ENCODE assay signal across 8 cellular contexts in genomic region chr22:39501644-39502108, GRCh38. TPM values are rescaled to one million over a fixed set of nuclear protein-coding genes. Genes with fewer than 3 reads are reported as not detected.
DNase-seq lines count a peak whose midpoint lies in the region; TF ChIP-seq lines count a peak whose summit lies in the region.

No MANE protein-coding gene starts in this region.

- no peak for TF ChIP-seq EP300 in stomach (IDR thresholded peaks at IDR 0.05)

- H3K36me3 Mint-ChIP-seq in activated CD4-positive, alpha-beta memory T cell treated with anti-CD3 and anti-CD28 coated beads, Interleukin-2, amount 10 ng/mL, durations not matched to agents 7 days and 5 days (ENCODE audit: low read depth): peaks cover 31% of the 10 kb centered on the region

- no peak overlapping the region for H3K9ac ChIP-seq in iPS-15b (ENCODE audit: low read depth, low read length)

- TF ChIP-seq CTCF in stomach (IDR thresholded peaks at IDR 0.05): no peak

- DNase-seq in NCI-H1694 treated with DMSO at 0.1 percent for 48 hours (lab: John Stamatoyannopoulos, UW) (peak; percentile 36), NCI-H1694 (lab: John Stamatoyannopoulos, UW) (no peak), stomach (no peak), DMS 273 treated with DMSO at 0.1 percent for 48 hours (lab: John Stamatoyannopoulos, UW) (no peak)
- DNase-seq in activated CD4-positive, alpha-beta memory T cell treated with anti-CD3 and anti-CD28 coated beads, Interleukin-2, amount 10 ng/mL, durations not matched to agents 7 days and 5 days: no peak
- no peak for DNase-seq in NK-92 treated with Interleukin-12 subunit alpha and Interleukin-12 subunit beta, amount 100 ng/mL, for 24 hours (lab: John Stamatoyannopoulos, UW)
- DNase-seq in stimulated activated CD4-positive, alpha-beta T cell treated with anti-CD3 and anti-CD28 coated beads, Interleukin-4, amount 100 ng/mL, for 24 hours: no peak

- H3K27ac ChIP-seq in stomach: peak overlapping the region; percentile 80 to 94 (median 90)

- H3K4me3 Mint-ChIP-seq in activated CD4-positive, alpha-beta memory T cell treated with anti-CD3 and anti-CD28 coated beads, Interleukin-2, amount 10 ng/mL, durations not matched to agents 7 days and 5 days: peak overlapping the region; percentile 91

- H3K36me3 ChIP-seq in iPS-15b (ENCODE audit: control insufficient read depth, insufficient read depth, low read length) (peaks cover 21% of the 10 kb centered on the region), stomach (peaks cover 22 to 31% (median 27%) of the 10 kb centered on the region in 4 donors)

- H3K4me3 ChIP-seq in iPS-15b (ENCODE audit: low read depth, low read length) (peak overlapping the region; percentile 92), stomach (peak overlapping the region; percentile 71 to 99 (median 95))

- 19 to 40% (median 28%) methylated on average over 8 to 13 of the region's 13 CpGs for WGBS in stomach, 5 donors

- POLR2A ChIA-PET in activated CD4-positive, alpha-beta memory T cell treated with anti-CD3 and anti-CD28 coated beads, Interleukin-2, amount 10 ng/mL, durations not matched to agents 7 days and 5 days (lab: Charles Lee): interaction anchor here (0.6 to 8.4 kb wide), 9 partner anchors 11 to 542 kb away, joined by 4 to 124 read pairs (median 7); partner anchors contain the start of gene ATF4

- peak overlapping the region; percentile 92 for H3K27ac Mint-ChIP-seq in activated CD4-positive, alpha-beta memory T cell treated with anti-CD3 and anti-CD28 coated beads, Interleukin-2, amount 10 ng/mL, durations not matched to agents 7 days and 5 days

- no peaks in the 10 kb centered on the region for H3K9me3 Mint-ChIP-seq in activated CD4-positive, alpha-beta memory T cell treated with anti-CD3 and anti-CD28 coated beads, Interleukin-2, amount 10 ng/mL, durations not matched to agents 7 days and 5 days

- H3K27me3 Mint-ChIP-seq in activated CD4-positive, alpha-beta memory T cell treated with anti-CD3 and anti-CD28 coated beads, Interleukin-2, amount 10 ng/mL, durations not matched to agents 7 days and 5 days: peaks cover 10% of the 10 kb centered on the region

- H3K4me1 ChIP-seq in iPS-15b (ENCODE audit: control insufficient read depth, insufficient read depth, low read length) (peaks cover 3% of the 10 kb centered on the region), stomach (peaks cover 35 to 70% (median 59%) of the 10 kb centered on the region in 4 donors)

- H3K27me3 ChIP-seq in iPS-15b (ENCODE audit: control insufficient read depth, insufficient read depth, low read length): peaks cover 50% of the 10 kb centered on the region
- no peaks in the 10 kb centered on the region for H3K27me3 ChIP-seq in stomach

- no peak for TF ChIP-seq POLR2A in stomach (IDR thresholded peaks at IDR 0.05)

- intact Hi-C loops in stomach (cut with DNase I; ENCODE audit: low total_unique reads): no loop called here

- H3K4me1 Mint-ChIP-seq in activated CD4-positive, alpha-beta memory T cell treated with anti-CD3 and anti-CD28 coated beads, Interleukin-2, amount 10 ng/mL, durations not matched to agents 7 days and 5 days: peaks cover 39% of the 10 kb centered on the region

- CTCF ChIA-PET in activated CD4-positive, alpha-beta memory T cell treated with anti-CD3 and anti-CD28 coated beads, Interleukin-2, amount 10 ng/mL, durations not matched to agents 7 days and 5 days (lab: Charles Lee): interaction anchor here (0.7 to 5.2 kb wide), 9 partner anchors 8 to 103 kb away, joined by 3 to 45 read pairs (median 7); partner anchors contain the start of genes ATF4, RPS19BP1 and TAB1

- H3K9me3 ChIP-seq in iPS-15b (ENCODE audit: control insufficient read depth, insufficient read depth, low read length) (no peaks in the 10 kb centered on the region), stomach (no peaks in the 10 kb centered on the region)

RNA-seq across cellular contexts. Expression of gene MIEF1, which starts 0.4 kb away (rescaled TPM):
- 10 to 100 TPM; 32.4 to 32.6 TPM for total RNA-seq in activated CD4-positive, alpha-beta memory T cell treated with anti-CD3 and anti-CD28 coated beads, Interleukin-2, amount 10 ng/mL, durations not matched to agents 7 days and 5 days
- total RNA-seq in stomach: 10 to 100 TPM; 15.8 to 47.3 (median 20.0) TPM
- polyA plus RNA-seq in stomach: 1 to 10 TPM; 5.1 to 9.5 (median 8.8) TPM

RNA-seq across cellular contexts. Expression of gene ATF4, which starts 18.7 kb away (rescaled TPM):
- total RNA-seq in activated CD4-positive, alpha-beta memory T cell treated with anti-CD3 and anti-CD28 coated beads, Interleukin-2, amount 10 ng/mL, durations not matched to agents 7 days and 5 days: 100 to 1,000 TPM; 456 to 460 TPM
- total RNA-seq in stomach: 100 to 1,000 TPM; 155 to 438 (median 370) TPM
- polyA plus RNA-seq in stomach: 100 to 1,000 TPM; 592 to 929 (median 872) TPM

RNA-seq across cellular contexts. Expression of gene RPS19BP1, which starts 30.9 kb away (rescaled TPM):
- total RNA-seq in activated CD4-positive, alpha-beta memory T cell treated with anti-CD3 and anti-CD28 coated beads, Interleukin-2, amount 10 ng/mL, durations not matched to agents 7 days and 5 days: 10 to 100 TPM; 54.3 to 60.7 TPM
- total RNA-seq in stomach: 100 to 1,000 TPM in 2 of 5 donors, 10 to 100 TPM in 3; 36.9 to 684 (median 86.5) TPM
- polyA plus RNA-seq in stomach: 100 to 1,000 TPM; 195 to 221 (median 200) TPM

RNA-seq across cellular contexts. Expression of gene MGAT3, which starts 44.9 kb away (rescaled TPM):
- total RNA-seq in activated CD4-positive, alpha-beta memory T cell treated with anti-CD3 and anti-CD28 coated beads, Interleukin-2, amount 10 ng/mL, durations not matched to agents 7 days and 5 days: under 1 TPM; 0.55 to 0.83 TPM
- 10 to 100 TPM in 1 of 5 donors, 1 to 10 TPM in 3, under 1 TPM in 1; 0.89 to 12.0 (median 1.8) TPM for total RNA-seq in stomach
- polyA plus RNA-seq in stomach: 1 to 10 TPM; 1.1 to 2.9 (median 1.4) TPM
